Comparison of ENCODE assay signal across 13 cellular contexts in genomic region chr16:56732366-56732765, GRCh38. TPM values are rescaled to one million over a fixed set of nuclear protein-coding genes. Genes with fewer than 3 reads are reported as not detected.
DNase-seq lines count a peak whose midpoint lies in the region; ATAC-seq and TF ChIP-seq lines count a peak whose summit lies in the region.
"Had no signal": no experiment of that assay in that cellular context is flagged by ENCODE, and none has a peak within 500 bp of the region (broad histone marks: within the 10 kb centered on the region; RNA-seq: fewer than 3 reads in every experiment).

No MANE protein-coding gene starts in this region.

- H3K27me3 ChIP-seq in esophagus squamous epithelium = no peaks in the 10 kb centered on the region
- H3K27me3 ChIP-seq in aorta (ENCODE audit: control insufficient read depth in 1 of 2, insufficient read depth in 2 of 2, low read length in 1 of 2) = no peaks in the 10 kb centered on the region

- 82 to 84% methylated on average over 2 of the region's 2 CpGs for WGBS in esophagus squamous epithelium, 2 donors
- 87 to 91% methylated on average over 2 of the region's 2 CpGs for WGBS in aorta, 2 donors

- ATAC-seq in GM19023 (IDR thresholded peaks at IDR 0.05; ENCODE audit: unreplicated experiment) (peak; percentile 52), HG02759 (IDR thresholded peaks at IDR 0.05; ENCODE audit: unreplicated experiment) (peak; percentile 66), HG03558 (IDR thresholded peaks at IDR 0.05; ENCODE audit: extremely low read depth, unreplicated experiment) (peak; percentile 47), aorta (ENCODE audit: low FRiP score) (no peak)

- H3K4me3 ChIP-seq in GM12865 (ENCODE audit: low read depth, low read length) (no peak overlapping the region), esophagus squamous epithelium (no peak overlapping the region), aorta (ENCODE audit: low read length in 2 of 2) (no peak overlapping the region)
- H3K4me3 ChIP-seq: prostate gland had no signal

- H3K4me1 ChIP-seq in esophagus squamous epithelium (peaks cover 6 to 40% (median 18%) of the 10 kb centered on the region in 3 donors), aorta (ENCODE audit: control insufficient read depth in 1 of 2, insufficient read depth in 2 of 2, low read length in 2 of 2) (no peaks in the 10 kb centered on the region)
- H3K4me1 ChIP-seq: prostate gland had no signal

- H3K36me3 ChIP-seq in esophagus squamous epithelium (no peaks in the 10 kb centered on the region), aorta (ENCODE audit: control insufficient read depth in 1 of 2, insufficient read depth in 2 of 2, low read length in 1 of 2) (no peaks in the 10 kb centered on the region)
- H3K36me3 ChIP-seq: prostate gland had no signal

- DNase-seq in GM12865 (ENCODE audit: low read depth) = peak; percentile 62
- DNase-seq in H4 (ENCODE audit: low spot score) = no peak
- DNase-seq in esophagus squamous epithelium (lab: John Stamatoyannopoulos, UW) = no peak
- no peak for DNase-seq in activated gamma-delta T cell treated with Interleukin-2 at 50 U/mL for 16 hours
- no peak for DNase-seq in aorta
- DNase-seq: activated CD8-positive, alpha-beta memory T cell treated with anti-CD3 and anti-CD28 coated beads, Interleukin-2, amount 50 U/mL, for 48 hours; NCI-H2227 treated with DMSO at 0.1 percent for 48 hours; RPMI8226; stimulated activated naive CD4-positive, alpha-beta T cell had no signal

- no peak for TF ChIP-seq CTCF in GM12865 (IDR thresholded peaks at IDR 0.05; ENCODE audit: insufficient read depth, low read depth, low read length, missing control alignments)
- no peak for TF ChIP-seq CTCF in esophagus squamous epithelium (IDR thresholded peaks at IDR 0.05)

- TF ChIP-seq POLR2A in esophagus squamous epithelium (IDR thresholded peaks at IDR 0.05) = no peak

- intact Hi-C loops in esophagus squamous epithelium (cut with DNase I) = no loop called here
- intact Hi-C loops in aorta (cut with DNase I) = no loop called here

- H3K27ac ChIP-seq in esophagus squamous epithelium (no peak overlapping the region), aorta (ENCODE audit: low read depth in 1 of 2, low read length in 2 of 2) (no peak overlapping the region)
- H3K27ac ChIP-seq: prostate gland had no signal

- H3K9me3 ChIP-seq in esophagus squamous epithelium = no peaks in the 10 kb centered on the region
- H3K9me3 ChIP-seq in aorta (ENCODE audit: control insufficient read depth, low read length) = no peaks in the 10 kb centered on the region
- H3K9me3 ChIP-seq: prostate gland had no signal

RNA-seq across cellular contexts. Expression of gene NUP93, which starts 2.4 kb away (rescaled TPM):
- total RNA-seq in H4 (2014; rRNA removed; shearing (Covaris generic)) = 89.0 and 100 TPM in 2 replicates
- total RNA-seq in esophagus squamous epithelium (10 to 100 TPM; 38.2 to 46.5 (median 41.2) TPM), aorta (10 to 100 TPM; 53.7 to 57.5 TPM)
- 10 to 100 TPM; 32.9 to 33.8 TPM for polyA plus RNA-seq in aorta

RNA-seq across cellular contexts. Expression of gene MT1X, which starts 50.1 kb away (rescaled TPM):
- 78.7 and 86.8 TPM in 2 replicates for total RNA-seq in H4 (2014; rRNA removed; shearing (Covaris generic))
- total RNA-seq in esophagus squamous epithelium (1,000 to 10,000 TPM in 1 of 4 donors, 100 to 1,000 TPM in 3; 343 to 1,688 (median 688) TPM), aorta (100 to 1,000 TPM in 1 of 2 donors, 10 to 100 TPM in 1; 62.0 to 559 TPM)
- polyA plus RNA-seq in aorta = 1,000 to 10,000 TPM in 1 of 2 donors, 100 to 1,000 TPM in 1; 277 to 1,132 TPM
